Comparison of ENCODE assay signal across 22 cellular contexts in the genomic region with DNA sequence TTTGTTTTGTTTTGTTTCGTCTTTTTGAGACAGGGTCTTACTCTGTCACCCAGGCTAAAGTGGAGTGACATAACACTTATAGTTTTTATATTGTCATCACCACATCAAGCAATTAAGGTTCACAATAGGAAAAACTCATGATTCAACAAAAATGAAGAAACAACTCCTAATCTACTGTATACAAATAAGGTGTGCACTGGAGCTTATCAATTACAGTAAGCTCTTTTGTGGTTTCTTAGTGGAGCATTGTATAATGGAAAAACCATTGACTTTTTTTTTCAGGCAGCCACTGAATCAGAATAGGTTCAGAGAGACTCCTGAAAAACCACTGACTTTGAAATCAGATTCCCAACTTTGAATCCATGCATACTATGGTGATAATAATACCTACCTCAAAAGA. TPM values are rescaled to one million over a fixed set of nuclear protein-coding genes. Genes with fewer than 3 reads are reported as not detected.
A peak's percentile ranks its signal among the peaks of the same experiment; 100 is the strongest.
DNase-seq lines count a peak whose midpoint lies in the region; ATAC-seq lines count a peak whose summit lies in the region.
"Had no signal": no experiment of that assay in that cellular context is flagged by ENCODE, and none has a peak within 500 bp of the region (broad histone marks: within the 10 kb centered on the region; RNA-seq: fewer than 3 reads in every experiment).

No MANE protein-coding gene starts in this region.

- peak; percentile 56 for DNase-seq in M059J (ENCODE audit: low read depth)
- peak; percentile 51 for DNase-seq in OCI-M1 (lab: John Stamatoyannopoulos, UW)
- peak; percentile 61 for DNase-seq in kidney tubule cell (ENCODE audit: low spot score)
- DNase-seq in GM03348 (ENCODE audit: low spot score): no peak
- no peak for DNase-seq in left lobe of liver (ENCODE audit: low spot score)
- no peak for DNase-seq in amygdala (lab: John Stamatoyannopoulos, UW)
- DNase-seq: activated CD4-positive, alpha-beta memory T cell treated with anti-CD3 and anti-CD28 coated beads, Interleukin-2, amount 10 ng/mL, durations not matched to agents 7 days and 5 days; activated CD4-positive, CD25-positive, alpha-beta regulatory T cell; activated gamma-delta T cell; activated T-cell treated with anti-CD3 and anti-CD28 coated beads for 4 hours; DMS53; endodermal cell; esophagus squamous epithelium; gastrocnemius medialis; hypothalamus; NCI-H1105; NCI-H446; psoas muscle; RPMI8226; stimulated activated CD4-positive, alpha-beta T cell treated with anti-CD3 and anti-CD28 coated beads, Interleukin-2, amount 100 ng/mL, for 24 hours had no signal

- ATAC-seq in GM18502 (IDR thresholded peaks at IDR 0.05; ENCODE audit: poor library complexity, unreplicated experiment): peak; percentile 41
- ATAC-seq in left lobe of liver: no peak
- ATAC-seq: gastrocnemius medialis; psoas muscle; stimulated activated memory B cell treated with anti-CD40 and anti-IgM and Interleukin-4, amounts not matched to agents 10 μg/mL and 1 μg/mL and 100 μg/mL, for 72 hours had no signal

RNA-seq across cellular contexts. Expression of a gene that starts 10.8 kb away (rescaled TPM):
- 82.0 and 96.6 TPM in 2 replicates for total RNA-seq in M059J (2014; rRNA removed; shearing (Covaris generic))
- 281 TPM for total RNA-seq in left lobe of liver

RNA-seq across cellular contexts. Expression of a gene that starts 35.4 kb away (rescaled TPM):
- total RNA-seq in M059J (2014; rRNA removed; shearing (Covaris generic)): 18.8 and 28.4 TPM in 2 replicates
- 2.6 TPM for total RNA-seq in left lobe of liver

Comparison
In these comparisons a context has a peak if more than half of its experiments do, and no peak if none do; other contexts are left out.
1. DNase-seq: peak in M059J (single experiment), OCI-M1 (single experiment) and kidney tubule cell (single experiment); none in GM03348 (single experiment), left lobe of liver (single experiment) and amygdala (0 of 56).